ENCODE assay signal across 20 cellular contexts in the genomic region with DNA sequence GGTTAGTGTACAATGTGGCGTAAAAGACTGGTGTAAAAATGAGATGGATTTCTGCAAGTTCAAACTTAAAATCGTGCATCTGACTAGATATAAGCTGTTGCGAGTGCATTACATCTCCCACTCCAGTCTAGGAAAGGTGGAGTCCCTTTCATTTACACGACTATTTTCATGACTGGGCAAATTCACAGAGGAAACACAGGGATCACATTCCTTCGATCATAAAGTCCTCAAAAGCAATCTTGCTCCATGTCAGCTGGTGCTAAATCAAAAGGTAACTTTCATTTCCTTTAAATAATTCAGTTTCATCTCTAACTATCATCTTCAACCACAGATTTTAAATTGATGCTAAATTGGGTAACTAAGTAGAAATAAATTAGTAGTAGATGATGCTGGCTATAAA.
"Had no signal": no experiment of that assay in that cellular context is flagged by ENCODE, and none has a peak within 500 bp of the region (broad histone marks: within the 10 kb centered on the region; RNA-seq: fewer than 3 reads in every experiment).

No MANE protein-coding gene starts in this region.

- H3K79me2 ChIP-seq: parathyroid adenoma had no signal

- DNase-seq: effector CD4-positive, alpha-beta T cell; endodermal cell; erythroblast; heart left ventricle; hippocampal formation; mammary epithelial cell; naive thymus-derived CD4-positive, alpha-beta T cell; nephron progenitor cell; spleen; stimulated activated CD4-positive, alpha-beta T cell treated with anti-CD3 and anti-CD28 coated beads, Interleukin-15, amount 100 ng/mL, for 24 hours; stimulated activated CD4-positive, alpha-beta T cell treated with anti-CD3 and anti-CD28 coated beads, Interleukin-1b, Interleukin-23, amount 100 ng/mL, for 48 hours; stimulated activated CD4-positive, alpha-beta T cell treated with anti-CD3 and anti-CD28 coated beads, Interleukin-4, amount 100 ng/mL, for 4 hours; stimulated activated naive B cell treated with anti-CD40 and anti-IgM and Interleukin-4, amounts not matched to agents 10 μg/mL and 1 μg/mL and 100 μg/mL, for 72 hours; stimulated activated naive CD8-positive, alpha-beta T cell treated with anti-CD3 and anti-CD28 coated beads, Interleukin-15, amount 100 ng/mL, for 72 hours; testis; upper lobe of right lung had no signal

- H3K9me3 ChIP-seq: heart left ventricle, prostate gland, spleen, testis, tibial nerve, upper lobe of right lung, vagina had no signal

- H3K27ac ChIP-seq: heart left ventricle, parathyroid adenoma, prostate gland, spleen, testis, tibial nerve, upper lobe of right lung, vagina had no signal

- H3K4me3 Mint-ChIP-seq: endodermal cell; naive thymus-derived CD4-positive, alpha-beta T cell; nephron progenitor cell; stimulated activated naive B cell treated with anti-CD40 and anti-IgM and Interleukin-4, amounts not matched to agents 10 μg/mL and 1 μg/mL and 100 μg/mL, for 72 hours; stimulated activated naive CD8-positive, alpha-beta T cell treated with anti-CD3 and anti-CD28 coated beads, Interleukin-15, amount 100 ng/mL, for 72 hours had no signal

- H3K4me3 ChIP-seq: heart left ventricle, prostate gland, spleen, testis, tibial nerve, upper lobe of right lung, vagina had no signal

- H3K27me3 ChIP-seq: heart left ventricle, spleen, testis, tibial nerve, upper lobe of right lung, vagina had no signal

- H3K9me3 Mint-ChIP-seq: endodermal cell; naive thymus-derived CD4-positive, alpha-beta T cell; stimulated activated naive CD8-positive, alpha-beta T cell treated with anti-CD3 and anti-CD28 coated beads, Interleukin-15, amount 100 ng/mL, for 72 hours had no signal

- H2AFZ ChIP-seq: parathyroid adenoma had no signal

- H3K27me3 Mint-ChIP-seq: naive thymus-derived CD4-positive, alpha-beta T cell; stimulated activated naive B cell treated with anti-CD40 and anti-IgM and Interleukin-4, amounts not matched to agents 10 μg/mL and 1 μg/mL and 100 μg/mL, for 72 hours; stimulated activated naive CD8-positive, alpha-beta T cell treated with anti-CD3 and anti-CD28 coated beads, Interleukin-15, amount 100 ng/mL, for 72 hours had no signal

- H3K9ac ChIP-seq: parathyroid adenoma had no signal

- H3K36me3 ChIP-seq: heart left ventricle, prostate gland, upper lobe of right lung, vagina had no signal

- H3K4me1 ChIP-seq: parathyroid adenoma, prostate gland, testis, tibial nerve, upper lobe of right lung had no signal

- H3K27ac Mint-ChIP-seq: endodermal cell; naive thymus-derived CD4-positive, alpha-beta T cell; nephron progenitor cell; stimulated activated naive B cell treated with anti-CD40 and anti-IgM and Interleukin-4, amounts not matched to agents 10 μg/mL and 1 μg/mL and 100 μg/mL, for 72 hours; stimulated activated naive CD8-positive, alpha-beta T cell treated with anti-CD3 and anti-CD28 coated beads, Interleukin-15, amount 100 ng/mL, for 72 hours had no signal
